In genomic region chr2:215848679-215849078, GRCh38 we compare ENCODE assay signal across 19 cellular contexts.
"Had no signal": no experiment of that assay in that cellular context is flagged by ENCODE, and none has a peak within 500 bp of the region (broad histone marks: within the 10 kb centered on the region; RNA-seq: fewer than 3 reads in every experiment).

No MANE protein-coding gene starts in this region.

- H3K4me1 ChIP-seq: colonic mucosa, pancreas, right lobe of liver had no signal

- ATAC-seq: esophagus mucosa; gastrocnemius medialis; left cardiac atrium; naive thymus-derived CD4-positive, alpha-beta T cell; pancreas; stimulated activated naive B cell treated with anti-CD40 and anti-IgM and Interleukin-4, amounts not matched to agents 10 μg/mL and 1 μg/mL and 100 μg/mL, for 72 hours; stimulated activated naive CD8-positive, alpha-beta T cell treated with anti-CD3 and anti-CD28 coated beads, Interleukin-15, amount 100 ng/mL, for 72 hours had no signal

- H3K27ac ChIP-seq: cardiac muscle cell, colonic mucosa, gastrocnemius medialis, pancreas, right lobe of liver, testis, tibial nerve had no signal

- H3K36me3 ChIP-seq: cardiac muscle cell, colonic mucosa, gastrocnemius medialis, pancreas, right lobe of liver, tibial nerve had no signal

- H3K4me3 ChIP-seq: cardiac muscle cell, colonic mucosa, gastrocnemius medialis, pancreas, right lobe of liver, testis, tibial nerve had no signal

- H3K9me3 ChIP-seq: colonic mucosa, gastrocnemius medialis, pancreas, right lobe of liver, testis, tibial nerve had no signal

- DNase-seq: cerebellar nuclear complex; colonic mucosa; effector CD4-positive, alpha-beta T cell; gastrocnemius medialis; immature natural killer cell; kidney; left cardiac atrium; naive thymus-derived CD4-positive, alpha-beta T cell; pancreas; right lobe of liver; stimulated activated CD4-positive, alpha-beta T cell treated with anti-CD3 and anti-CD28 coated beads, Interleukin-2, amount 100 ng/mL, for 24 hours; stimulated activated CD4-positive, alpha-beta T cell treated with anti-CD3 and anti-CD28 coated beads, Interleukin-4, amount 100 ng/mL, for 4 hours; stimulated activated naive B cell treated with anti-CD40 and anti-IgM and Interleukin-4, amounts not matched to agents 10 μg/mL and 1 μg/mL and 100 μg/mL, for 72 hours; stimulated activated naive CD8-positive, alpha-beta T cell treated with anti-CD3 and anti-CD28 coated beads, Interleukin-15, amount 100 ng/mL, for 72 hours; testis had no signal

- H3K36me3 Mint-ChIP-seq: immature natural killer cell; naive thymus-derived CD4-positive, alpha-beta T cell had no signal

- H3K4me1 Mint-ChIP-seq: immature natural killer cell; stimulated activated naive CD8-positive, alpha-beta T cell treated with anti-CD3 and anti-CD28 coated beads, Interleukin-15, amount 100 ng/mL, for 72 hours had no signal

- H3K27ac Mint-ChIP-seq: immature natural killer cell; naive thymus-derived CD4-positive, alpha-beta T cell; progenitor cell of endocrine pancreas; stimulated activated naive B cell treated with anti-CD40 and anti-IgM and Interleukin-4, amounts not matched to agents 10 μg/mL and 1 μg/mL and 100 μg/mL, for 72 hours; stimulated activated naive CD8-positive, alpha-beta T cell treated with anti-CD3 and anti-CD28 coated beads, Interleukin-15, amount 100 ng/mL, for 72 hours had no signal

- H3K27me3 ChIP-seq: cardiac muscle cell, colonic mucosa, gastrocnemius medialis, pancreas, right lobe of liver, testis, tibial nerve had no signal

- H3K4me3 Mint-ChIP-seq: immature natural killer cell; naive thymus-derived CD4-positive, alpha-beta T cell; stimulated activated naive B cell treated with anti-CD40 and anti-IgM and Interleukin-4, amounts not matched to agents 10 μg/mL and 1 μg/mL and 100 μg/mL, for 72 hours; stimulated activated naive CD8-positive, alpha-beta T cell treated with anti-CD3 and anti-CD28 coated beads, Interleukin-15, amount 100 ng/mL, for 72 hours had no signal

- H3K9me3 Mint-ChIP-seq: immature natural killer cell had no signal

- H3K27me3 Mint-ChIP-seq: progenitor cell of endocrine pancreas; stimulated activated naive CD8-positive, alpha-beta T cell treated with anti-CD3 and anti-CD28 coated beads, Interleukin-15, amount 100 ng/mL, for 72 hours had no signal
